ENCODE assay signal across 19 cellular contexts in the genomic region with DNA sequence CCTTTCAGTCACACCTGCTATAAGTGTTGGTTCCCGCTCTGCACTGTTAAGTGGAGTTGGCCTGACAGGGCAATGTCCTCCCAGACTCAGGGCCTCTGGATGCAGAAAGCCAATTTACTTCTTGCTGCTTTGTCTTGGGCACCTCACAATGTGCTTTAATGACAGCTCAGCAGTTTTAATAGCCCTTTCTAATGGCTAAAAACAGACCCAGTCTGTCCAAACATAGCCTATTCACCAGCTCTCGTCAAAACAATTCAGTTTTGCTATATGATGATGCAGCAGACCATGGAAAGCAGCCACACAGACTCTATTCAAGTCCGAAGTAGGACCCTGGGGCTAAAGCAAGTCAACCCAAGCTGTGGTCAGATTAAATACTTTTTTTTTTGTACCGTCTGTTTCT.
DNase-seq lines count a peak whose midpoint lies in the region; ATAC-seq, FAIRE-seq and TF ChIP-seq lines count a peak whose summit lies in the region.
"Had no signal": no experiment of that assay in that cellular context is flagged by ENCODE, and none has a peak within 500 bp of the region (broad histone marks: within the 10 kb centered on the region; RNA-seq: fewer than 3 reads in every experiment).

No MANE protein-coding gene starts in this region.

- no peaks in the 10 kb centered on the region for H3K79me2 ChIP-seq in GM12878 (ENCODE audit: control insufficient read depth, insufficient read depth, low read length)
- H3K79me2 ChIP-seq: parathyroid adenoma had no signal

- RAD21 ChIA-PET in GM12878 (lab: Charles Lee; ENCODE audit: unreplicated experiment), result no interaction called here

- H3K4me3 ChIP-seq in GM12878, result no peak overlapping the region
- H3K4me3 ChIP-seq in right cardiac atrium (ENCODE audit: low read length), result no peak overlapping the region
- H3K4me3 ChIP-seq: mucosa of descending colon had no signal

- H3K9me3 ChIP-seq in GM12878 (replicated peaks; ENCODE audit: control insufficient read depth, insufficient read depth, low read length) (no peaks in the 10 kb centered on the region), right cardiac atrium (ENCODE audit: control insufficient read depth, low read length) (no peaks in the 10 kb centered on the region)
- H3K9me3 ChIP-seq: mucosa of descending colon had no signal

- H3K9ac ChIP-seq in GM12878 (ENCODE audit: control insufficient read depth, insufficient read depth, low read length), result no peak overlapping the region
- H3K9ac ChIP-seq: parathyroid adenoma had no signal

- no peak for TF ChIP-seq RAD21 in GM12878 (IDR thresholded peaks at IDR 0.05; ENCODE audit: insufficient read depth, low read depth, low read length)

- peak overlapping the region; percentile 6 for H3K4me3 Mint-ChIP-seq in neural crest cell
- H3K4me3 Mint-ChIP-seq: activated CD4-positive, alpha-beta T cell treated with anti-CD3 and anti-CD28 coated beads, Interleukin-2, amount 10 ng/mL, durations not matched to agents 24 days and 14 days had no signal

- BruUV-seq in GM12878 (replicated peaks; lab: Mats Ljungman, UMichigan), result no TSS peak

- no peak for TF ChIP-seq POLR2A in GM12878 (IDR thresholded peaks at IDR 0.05; ENCODE audit: low read depth, low read length)

- H3K36me3 Mint-ChIP-seq in neural crest cell (ENCODE audit: low read depth), result no peaks in the 10 kb centered on the region

- in situ Hi-C loops in GM12878 (cut with MboI), result no loop called here

- intact Hi-C loops in GM12878 (cut with micrococcal nuclease; ENCODE audit: unreplicated experiment), result no loop called here
- intact Hi-C loops in right cardiac atrium (cut with DNase I), result no loop called here

- no peaks in the 10 kb centered on the region for H3K27me3 ChIP-seq in GM12878 (replicated peaks in 1 of 2; ENCODE audit: control insufficient read depth in 2 of 2, insufficient read depth in 2 of 2, low read length in 1 of 2)
- no peaks in the 10 kb centered on the region for H3K27me3 ChIP-seq in right cardiac atrium (ENCODE audit: control insufficient read depth, insufficient read depth)

- H3K4me1 ChIP-seq in GM12878 (ENCODE audit: control insufficient read depth, insufficient read depth, low read length) (no peaks in the 10 kb centered on the region), right cardiac atrium (ENCODE audit: control insufficient read depth, insufficient read depth, low read length) (no peaks in the 10 kb centered on the region)
- H3K4me1 ChIP-seq: parathyroid adenoma had no signal

- H3K27ac Mint-ChIP-seq in neural crest cell (ENCODE audit: unreplicated experiment), result peak overlapping the region; percentile 62
- H3K27ac Mint-ChIP-seq: activated CD4-positive, alpha-beta T cell treated with anti-CD3 and anti-CD28 coated beads, Interleukin-2, amount 10 ng/mL, durations not matched to agents 24 days and 14 days had no signal

- no peak overlapping the region for H2AFZ ChIP-seq in GM12878 (ENCODE audit: control insufficient read depth, low read depth, low read length)
- H2AFZ ChIP-seq: parathyroid adenoma had no signal

- no peaks in the 10 kb centered on the region for H3K9me3 Mint-ChIP-seq in neural crest cell
- H3K9me3 Mint-ChIP-seq: activated CD4-positive, alpha-beta T cell treated with anti-CD3 and anti-CD28 coated beads, Interleukin-2, amount 10 ng/mL, durations not matched to agents 24 days and 14 days had no signal

- H3K27me3 Mint-ChIP-seq in neural crest cell (ENCODE audit: low read depth), result no peaks in the 10 kb centered on the region
- H3K27me3 Mint-ChIP-seq: activated CD4-positive, alpha-beta T cell treated with anti-CD3 and anti-CD28 coated beads, Interleukin-2, amount 10 ng/mL, durations not matched to agents 24 days and 14 days had no signal

- H3K36me3 ChIP-seq in GM12878 (ENCODE audit: control insufficient read depth in 2 of 2, insufficient read depth in 2 of 2, low read length in 1 of 2), result no peaks in the 10 kb centered on the region

- WGBS in GM12878 (ENCODE audit: insufficient coverage, insufficient replicate concordance, low lambda C conversion rate, missing lambda C conversion rate), result 42% methylated on average over 4 of the region's 4 CpGs
- WGBS in right cardiac atrium, result 81% methylated on average over 4 of the region's 4 CpGs

- DNase-seq in DMS79 treated with DMSO at 0.1 percent for 48 hours (lab: John Stamatoyannopoulos, UW) (peak; percentile 29), NCI-H1105 (lab: John Stamatoyannopoulos, UW) (peak; percentile 20), GM12878 (ENCODE audit: low read depth, low spot score) (no peak), neural crest cell (ENCODE audit: low read depth, low spot score) (peak; percentile 19), right cardiac atrium (no peak), hippocampal formation (lab: John Stamatoyannopoulos, UW) (no peak), RCC 7860 (ENCODE audit: low spot score) (no peak)
- DNase-seq: activated CD4-positive, alpha-beta T cell treated with anti-CD3 and anti-CD28 coated beads, Interleukin-2, amount 10 ng/mL, durations not matched to agents 24 days and 14 days; activated naive CD4-positive, alpha-beta T cell treated with Interleukin-2 at 50 U/mL for 16 hours; AML-193; aorta; mucosa of descending colon; NCI-H1694 treated with DMSO at 0.1 percent for 48 hours; NCI-H510A; OCI-M1; small intestine; stimulated activated CD4-positive, alpha-beta T cell treated with anti-CD3 and anti-CD28 coated beads, Interleukin-4, amount 100 ng/mL, for 24 hours; substantia nigra had no signal

- CTCF ChIA-PET in GM12878 (lab: Yijun Ruan, JAX), result no interaction called here

- SMC1A ChIA-PET in GM12878 (lab: Charles Lee; ENCODE audit: uncharacterized antibody, unreplicated experiment), result interaction anchor here (1.4 kb wide), 1 partner anchor 27 kb away, joined by 3 read pairs; no protein-coding TSS in a partner anchor

- FAIRE-seq in GM12878 (lab: Jason Lieb, UNC) (no peak), RCC 7860 (lab: Jason Lieb, UNC) (no peak)
- FAIRE-seq: small intestine had no signal

- TF ChIP-seq EP300 in GM12878 (IDR thresholded peaks at IDR 0.05; ENCODE audit: borderline replicate concordance in 1 of 2, control insufficient read depth in 1 of 2, low read depth in 2 of 2, low read length in 2 of 2), result no peak

- no peak overlapping the region for H3K27ac ChIP-seq in GM12878 (ENCODE audit: control insufficient read depth, insufficient read depth)
- no peak overlapping the region for H3K27ac ChIP-seq in right cardiac atrium (ENCODE audit: low read length)
- H3K27ac ChIP-seq: parathyroid adenoma had no signal

- peaks cover 35% of the 10 kb centered on the region for H3K4me1 Mint-ChIP-seq in neural crest cell
- H3K4me1 Mint-ChIP-seq: activated CD4-positive, alpha-beta T cell treated with anti-CD3 and anti-CD28 coated beads, Interleukin-2, amount 10 ng/mL, durations not matched to agents 24 days and 14 days had no signal

- ATAC-seq in GM12878 (peak; percentile 25; the same call in 1 of the 3 replicates), right cardiac atrium (no peak)
- ATAC-seq: mucosa of descending colon had no signal

- H4K20me1 ChIP-seq in GM12878 (ENCODE audit: control insufficient read depth, insufficient read depth), result no peaks in the 10 kb centered on the region

- no peak for TF ChIP-seq CTCF in GM12878 (IDR thresholded peaks at IDR 0.05 in 2 of 3, conservative IDR thresholded peaks at IDR 0.05 in 1 of 3; ENCODE audit: control insufficient read depth in 2 of 3, extremely low read depth in 1 of 3, insufficient read depth in 1 of 3, low read depth in 3 of 3, low read length in 3 of 3)
- no peak for TF ChIP-seq CTCF in neural crest cell (conservative IDR thresholded peaks at IDR 0.05)

- no peak overlapping the region for H3K4me2 ChIP-seq in GM12878 (ENCODE audit: control insufficient read depth, insufficient read depth)

- POLR2A ChIA-PET in GM12878 (lab: Charles Lee), result no interaction called here

TF ChIP-seq in GM12878, 131 proteins besides CTCF, POLR2A, EP300 and RAD21 (continues in another document):
- TF ChIP-seq MEF2A (IDR thresholded peaks at IDR 0.05; ENCODE audit: insufficient read depth, low read depth, low read length), result no peak
- no peak for TF ChIP-seq RELA (IDR thresholded peaks at IDR 0.05; ENCODE audit: borderline replicate concordance, partially characterized antibody)
- TF ChIP-seq SMARCA5 (IDR thresholded peaks at IDR 0.05), result no peak
- TF ChIP-seq RAD51 (IDR thresholded peaks at IDR 0.05), result no peak
- TF ChIP-seq, protein P1, sequence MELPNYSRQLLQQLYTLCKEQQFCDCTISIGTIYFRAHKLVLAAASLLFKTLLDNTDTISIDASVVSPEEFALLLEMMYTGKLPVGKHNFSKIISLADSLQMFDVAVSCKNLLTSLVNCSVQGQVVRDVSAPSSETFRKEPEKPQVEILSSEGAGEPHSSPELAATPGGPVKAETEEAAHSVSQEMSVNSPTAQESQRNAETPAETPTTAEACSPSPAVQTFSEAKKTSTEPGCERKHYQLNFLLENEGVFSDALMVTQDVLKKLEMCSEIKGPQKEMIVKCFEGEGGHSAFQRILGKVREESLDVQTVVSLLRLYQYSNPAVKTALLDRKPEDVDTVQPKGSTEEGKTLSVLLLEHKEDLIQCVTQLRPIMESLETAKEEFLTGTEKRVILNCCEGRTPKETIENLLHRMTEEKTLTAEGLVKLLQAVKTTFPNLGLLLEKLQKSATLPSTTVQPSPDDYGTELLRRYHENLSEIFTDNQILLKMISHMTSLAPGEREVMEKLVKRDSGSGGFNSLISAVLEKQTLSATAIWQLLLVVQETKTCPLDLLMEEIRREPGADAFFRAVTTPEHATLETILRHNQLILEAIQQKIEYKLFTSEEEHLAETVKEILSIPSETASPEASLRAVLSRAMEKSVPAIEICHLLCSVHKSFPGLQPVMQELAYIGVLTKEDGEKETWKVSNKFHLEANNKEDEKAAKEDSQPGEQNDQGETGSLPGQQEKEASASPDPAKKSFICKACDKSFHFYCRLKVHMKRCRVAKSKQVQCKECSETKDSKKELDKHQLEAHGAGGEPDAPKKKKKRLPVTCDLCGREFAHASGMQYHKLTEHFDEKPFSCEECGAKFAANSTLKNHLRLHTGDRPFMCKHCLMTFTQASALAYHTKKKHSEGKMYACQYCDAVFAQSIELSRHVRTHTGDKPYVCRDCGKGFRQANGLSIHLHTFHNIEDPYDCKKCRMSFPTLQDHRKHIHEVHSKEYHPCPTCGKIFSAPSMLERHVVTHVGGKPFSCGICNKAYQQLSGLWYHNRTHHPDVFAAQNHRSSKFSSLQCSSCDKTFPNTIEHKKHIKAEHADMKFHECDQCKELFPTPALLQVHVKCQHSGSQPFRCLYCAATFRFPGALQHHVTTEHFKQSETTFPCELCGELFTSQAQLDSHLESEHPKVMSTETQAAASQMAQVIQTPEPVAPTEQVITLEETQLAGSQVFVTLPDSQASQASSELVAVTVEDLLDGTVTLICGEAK (IDR thresholded peaks at IDR 0.05; ENCODE audit: borderline replicate concordance), result no peak
- TF ChIP-seq PML (IDR thresholded peaks at IDR 0.05; ENCODE audit: low read length), result no peak
- no peak for TF ChIP-seq TAF1 (IDR thresholded peaks at IDR 0.05; ENCODE audit: borderline replicate concordance, low read depth, low read length)
- TF ChIP-seq ESRRA (IDR thresholded peaks at IDR 0.05; ENCODE audit: low read length), result no peak
- TF ChIP-seq KAT2A (conservative IDR thresholded peaks at IDR 0.05; ENCODE audit: control insufficient read depth, low read depth, low read length), result no peak
- no peak for TF ChIP-seq EGR1 (IDR thresholded peaks at IDR 0.05; ENCODE audit: borderline replicate concordance in 1 of 2, low read depth in 2 of 2, low read length in 2 of 2)

Comparison
In these comparisons a context has a peak if more than half of its experiments do, and no peak if none do; other contexts are left out.
1. DNase-seq: peak in DMS79 treated with DMSO at 0.1 percent for 48 hours (single experiment), NCI-H1105 (single experiment) and neural crest cell (single experiment); none in GM12878 (single experiment), right cardiac atrium (0 of 3), hippocampal formation (0 of 2) and RCC 7860 (single experiment).